ENCODE assay signal across 11 cellular contexts in genomic region chr5:131277875-131278795, GRCh38. TPM values are rescaled to one million over a fixed set of nuclear protein-coding genes. Genes with fewer than 3 reads are reported as not detected.
DNase-seq lines count a peak whose midpoint lies in the region; ATAC-seq and TF ChIP-seq lines count a peak whose summit lies in the region.
"Had no signal": no experiment of that assay in that cellular context is flagged by ENCODE, and none has a peak within 500 bp of the region (broad histone marks: within the 10 kb centered on the region; RNA-seq: fewer than 3 reads in every experiment).

No MANE protein-coding gene starts in this region.

- no peaks in the 10 kb centered on the region for H3K9me3 ChIP-seq in PC-9 (ENCODE audit: insufficient read depth, low read depth)
- H3K9me3 ChIP-seq: mucosa of descending colon had no signal

- H3K36me3 ChIP-seq in PC-9 (ENCODE audit: low read depth), result peaks cover 2% of the 10 kb centered on the region; the same call in 1 of the 2 replicates

- H3K4me2 ChIP-seq in PC-9, result no peak overlapping the region

- POLR2A ChIA-PET in PC-9 (lab: Charles Lee; ENCODE audit: unreplicated experiment), result no interaction called here

- peaks cover 42% of the 10 kb centered on the region for H3K4me1 ChIP-seq in PC-9 (replicated peaks; ENCODE audit: insufficient read depth)

- H3K4me1 Mint-ChIP-seq in activated CD8-positive, alpha-beta memory T cell treated with anti-CD3 and anti-CD28 coated beads, Interleukin-2, amount 10 ng/mL, durations not matched to agents 7 days and 5 days, result peaks cover 75% of the 10 kb centered on the region
- H3K4me1 Mint-ChIP-seq in chondrocyte (ENCODE audit: low read depth), result peaks cover 30% of the 10 kb centered on the region
- peaks cover 86% of the 10 kb centered on the region for H3K4me1 Mint-ChIP-seq in stimulated activated naive CD8-positive, alpha-beta T cell treated with anti-CD3 and anti-CD28 coated beads, Interleukin-15, amount 100 ng/mL, for 72 hours

- ATAC-seq in activated CD8-positive, alpha-beta memory T cell treated with anti-CD3 and anti-CD28 coated beads, Interleukin-2, amount 10 ng/mL, durations not matched to agents 7 days and 5 days, result peak; percentile 17
- ATAC-seq in stimulated activated naive CD8-positive, alpha-beta T cell treated with anti-CD3 and anti-CD28 coated beads, Interleukin-15, amount 100 ng/mL, for 72 hours, result no peak
- ATAC-seq in HG03097 (IDR thresholded peaks at IDR 0.05; ENCODE audit: low FRiP score, unreplicated experiment), result no peak
- ATAC-seq: mucosa of descending colon had no signal

- no peak overlapping the region for H3K4me3 ChIP-seq in PC-9
- H3K4me3 ChIP-seq: mucosa of descending colon had no signal

- BruUV-seq in PC-9 (replicated peaks; lab: Mats Ljungman, UMichigan), result no TSS peak

- CTCF ChIA-PET in activated CD8-positive, alpha-beta memory T cell treated with anti-CD3 and anti-CD28 coated beads, Interleukin-2, amount 10 ng/mL, durations not matched to agents 7 days and 5 days (lab: Charles Lee), result interaction anchor here (1.4 to 2.3 kb wide), 3 partner anchors 11 to 97 kb away, joined by 5 to 10 read pairs (median 6); no protein-coding TSS in a partner anchor
- CTCF ChIA-PET in PC-9 (lab: Charles Lee), result no interaction called here

- no peak for DNase-seq in activated CD8-positive, alpha-beta memory T cell treated with anti-CD3 and anti-CD28 coated beads, Interleukin-2, amount 10 ng/mL, durations not matched to agents 7 days and 5 days
- no peak for DNase-seq in activated CD8-positive, alpha-beta memory T cell treated with anti-CD3 and anti-CD28 coated beads for 24 hours
- DNase-seq in PC-9, result no peak
- DNase-seq in chondrocyte (ENCODE audit: low spot score), result no peak
- no peak for DNase-seq in stimulated activated naive CD8-positive, alpha-beta T cell treated with anti-CD3 and anti-CD28 coated beads, Interleukin-15, amount 100 ng/mL, for 72 hours
- no peak for DNase-seq in stimulated activated CD4-positive, alpha-beta T cell treated with anti-CD3 and anti-CD28 coated beads, Interleukin-4, amount 100 ng/mL, for 4 hours
- no peak for DNase-seq in NCI-H510A (lab: John Stamatoyannopoulos, UW)
- DNase-seq: mucosa of descending colon, NCI-H187, SHP77 treated with DMSO at 0.1 percent for 48 hours had no signal

- no peaks in the 10 kb centered on the region for H3K9me2 ChIP-seq in PC-9 (ENCODE audit: insufficient read depth)

- TF ChIP-seq CTCF in PC-9 (conservative IDR thresholded peaks at IDR 0.05), result no peak
- no peak for TF ChIP-seq CTCF in chondrocyte (IDR thresholded peaks at IDR 0.05)

- H3F3A ChIP-seq in PC-9 (ENCODE audit: insufficient read depth, low read depth), result peaks cover 53% of the 10 kb centered on the region; the same call in 1 of the 2 replicates

- no peaks in the 10 kb centered on the region for H3K9me3 Mint-ChIP-seq in activated CD8-positive, alpha-beta memory T cell treated with anti-CD3 and anti-CD28 coated beads, Interleukin-2, amount 10 ng/mL, durations not matched to agents 7 days and 5 days (ENCODE audit: low read depth)
- no peaks in the 10 kb centered on the region for H3K9me3 Mint-ChIP-seq in chondrocyte (ENCODE audit: low read depth)
- no peaks in the 10 kb centered on the region for H3K9me3 Mint-ChIP-seq in stimulated activated naive CD8-positive, alpha-beta T cell treated with anti-CD3 and anti-CD28 coated beads, Interleukin-15, amount 100 ng/mL, for 72 hours

- intact Hi-C loops in PC-9 (cut with micrococcal nuclease; ENCODE audit: unreplicated experiment), result no loop called here

- peaks cover 87% of the 10 kb centered on the region for H3K79me2 ChIP-seq in PC-9 (ENCODE audit: low read depth)

- peak overlapping the region; percentile 92 for H3K27ac Mint-ChIP-seq in activated CD8-positive, alpha-beta memory T cell treated with anti-CD3 and anti-CD28 coated beads, Interleukin-2, amount 10 ng/mL, durations not matched to agents 7 days and 5 days
- H3K27ac Mint-ChIP-seq in chondrocyte (ENCODE audit: unreplicated experiment), result peak overlapping the region; percentile 54
- peak overlapping the region; percentile 91 to 98 for H3K27ac Mint-ChIP-seq in stimulated activated naive CD8-positive, alpha-beta T cell treated with anti-CD3 and anti-CD28 coated beads, Interleukin-15, amount 100 ng/mL, for 72 hours

- H3K27me3 ChIP-seq in PC-9 (ENCODE audit: insufficient read depth, low read depth), result no peaks in the 10 kb centered on the region

- no peaks in the 10 kb centered on the region for H4K20me1 ChIP-seq in PC-9 (ENCODE audit: insufficient read depth)

- no peaks in the 10 kb centered on the region for H3K27me3 Mint-ChIP-seq in activated CD8-positive, alpha-beta memory T cell treated with anti-CD3 and anti-CD28 coated beads, Interleukin-2, amount 10 ng/mL, durations not matched to agents 7 days and 5 days
- no peaks in the 10 kb centered on the region for H3K27me3 Mint-ChIP-seq in chondrocyte (ENCODE audit: low read depth)
- no peaks in the 10 kb centered on the region for H3K27me3 Mint-ChIP-seq in stimulated activated naive CD8-positive, alpha-beta T cell treated with anti-CD3 and anti-CD28 coated beads, Interleukin-15, amount 100 ng/mL, for 72 hours

- peak overlapping the region; percentile 37; the same call in 1 of the 2 replicates for H3K27ac ChIP-seq in PC-9

- H3K4me3 Mint-ChIP-seq in activated CD8-positive, alpha-beta memory T cell treated with anti-CD3 and anti-CD28 coated beads, Interleukin-2, amount 10 ng/mL, durations not matched to agents 7 days and 5 days, result no peak overlapping the region
- no peak overlapping the region for H3K4me3 Mint-ChIP-seq in chondrocyte (ENCODE audit: unreplicated experiment)
- peak overlapping the region; percentile 47 to 89 for H3K4me3 Mint-ChIP-seq in stimulated activated naive CD8-positive, alpha-beta T cell treated with anti-CD3 and anti-CD28 coated beads, Interleukin-15, amount 100 ng/mL, for 72 hours

- H3K36me3 Mint-ChIP-seq in activated CD8-positive, alpha-beta memory T cell treated with anti-CD3 and anti-CD28 coated beads, Interleukin-2, amount 10 ng/mL, durations not matched to agents 7 days and 5 days, result peaks cover 46% of the 10 kb centered on the region
- no peaks in the 10 kb centered on the region for H3K36me3 Mint-ChIP-seq in chondrocyte (ENCODE audit: low read depth)

- H2AFZ ChIP-seq in PC-9, result no peak overlapping the region

RNA-seq across cellular contexts. Expression of gene CDC42SE2, which starts 14.3 kb away (rescaled TPM):
- total RNA-seq in activated CD8-positive, alpha-beta memory T cell treated with anti-CD3 and anti-CD28 coated beads, Interleukin-2, amount 10 ng/mL, durations not matched to agents 7 days and 5 days, result 100 to 1,000 TPM; 118 to 149 TPM
- 27.3 and 32.8 TPM in 2 replicates for total RNA-seq in PC-9 (2021)
- total RNA-seq in chondrocyte, result 21.1 to 23.7 TPM (median 22.0 TPM) in 3 replicates

Comparison
In these comparisons a context has a peak if more than half of its experiments do, and no peak if none do; other contexts are left out.
1. H3K4me3 Mint-ChIP-seq: peak in stimulated activated naive CD8-positive, alpha-beta T cell treated with anti-CD3 and anti-CD28 coated beads, Interleukin-15, amount 100 ng/mL, for 72 hours (2 of 2); none in activated CD8-positive, alpha-beta memory T cell treated with anti-CD3 and anti-CD28 coated beads, Interleukin-2, amount 10 ng/mL, durations not matched to agents 7 days and 5 days (single experiment) and chondrocyte (single experiment).
2. Peak in every context shown above with its lines, with median percentiles within 50 percentile points of each other: H3K27ac Mint-ChIP-seq.